ENCODE assay signal across 11 cellular contexts in genomic region chr4:88610771-88611170, GRCh38. TPM values are rescaled to one million over a fixed set of nuclear protein-coding genes. Genes with fewer than 3 reads are reported as not detected.
DNase-seq lines count a peak whose midpoint lies in the region; ATAC-seq and TF ChIP-seq lines count a peak whose summit lies in the region.
"Had no signal": no experiment of that assay in that cellular context is flagged by ENCODE, and none has a peak within 500 bp of the region (broad histone marks: within the 10 kb centered on the region; RNA-seq: fewer than 3 reads in every experiment).

No MANE protein-coding gene starts in this region.

- H3K4me3 Mint-ChIP-seq in T-helper 17 cell, result no peak overlapping the region

- no peaks in the 10 kb centered on the region for H3K27me3 ChIP-seq in AG04450 (ENCODE audit: control insufficient read depth, insufficient read depth, low read length)

- no peak for TF ChIP-seq CTCF in AG04450 (IDR thresholded peaks at IDR 0.05; ENCODE audit: low read depth, low read length)
- TF ChIP-seq CTCF in fibroblast of villous mesenchyme (IDR thresholded peaks at IDR 0.05; ENCODE audit: insufficient read depth, low read depth, low read length), result no peak
- no peak for TF ChIP-seq CTCF in omental fat pad (IDR thresholded peaks at IDR 0.05)

- CTCF ChIA-PET in AG04450 (lab: Charles Lee), result no interaction called here

- H3K9me3 ChIP-seq in AG04450 (ENCODE audit: control insufficient read depth, insufficient read depth, low read length) (no peaks in the 10 kb centered on the region), T-helper 17 cell (ENCODE audit: control insufficient read depth, low read length, poor library complexity, severe bottlenecking) (no peaks in the 10 kb centered on the region)

- no peaks in the 10 kb centered on the region for H3K27me3 Mint-ChIP-seq in T-helper 17 cell
- H3K27me3 Mint-ChIP-seq: naive B cell had no signal

- H3K4me1 Mint-ChIP-seq in T-helper 17 cell, result peaks cover 48% of the 10 kb centered on the region

- peak overlapping the region; percentile 25 for H3K27ac ChIP-seq in AG04450 (ENCODE audit: low read depth, low read length)

- POLR2A ChIA-PET in AG04450 (lab: Yijun Ruan, JAX), result no interaction called here

- H3K4me3 ChIP-seq in AG04450 (ENCODE audit: low read depth, low read length) (no peak overlapping the region), fibroblast of villous mesenchyme (ENCODE audit: low read depth, low read length) (no peak overlapping the region)

- DNase-seq in AG04450 (ENCODE audit: low read depth, low spot score) (no peak), T-helper 17 cell (no peak), fibroblast of villous mesenchyme (ENCODE audit: low read depth) (peak; percentile 50), omental fat pad (ENCODE audit: low spot score) (no peak), NCI-H1092 (lab: John Stamatoyannopoulos, UW) (no peak), NCI-H226 (no peak), activated T-cell treated with anti-CD3 and anti-CD28 coated beads for 4 hours (no peak)
- DNase-seq: H7, naive B cell, SHP77 had no signal

- ATAC-seq in T-helper 17 cell (no peak), omental fat pad (ENCODE audit: low FRiP score) (peak; percentile 41), GM21515 (IDR thresholded peaks at IDR 0.05; ENCODE audit: unreplicated experiment) (no peak)

- H3K27ac Mint-ChIP-seq in T-helper 17 cell, result peak overlapping the region; percentile 96

- H3K36me3 Mint-ChIP-seq in T-helper 17 cell (ENCODE audit: low read depth), result peaks cover 10% of the 10 kb centered on the region

RNA-seq across cellular contexts. Expression of gene HERC3, which starts 18.5 kb away (rescaled TPM):
- polyA plus RNA-seq in AG04450 (2011; rRNA removed), result 9.3 and 10.3 TPM in 2 replicates
- 13.1 and 15.4 TPM in 2 replicates for polyA minus RNA-seq in AG04450 (2011; rRNA and poly(A)+ RNA removed)
- total RNA-seq in T-helper 17 cell, result 10 to 100 TPM; 53.4 to 63.8 TPM
- total RNA-seq in fibroblast of villous mesenchyme, result 22.2 and 28.5 TPM in 2 replicates
- 10 to 100 TPM; 21.3 to 48.7 (median 33.6) TPM for total RNA-seq in omental fat pad
